ENCODE assay signal across 7 cellular contexts in the genomic region with DNA sequence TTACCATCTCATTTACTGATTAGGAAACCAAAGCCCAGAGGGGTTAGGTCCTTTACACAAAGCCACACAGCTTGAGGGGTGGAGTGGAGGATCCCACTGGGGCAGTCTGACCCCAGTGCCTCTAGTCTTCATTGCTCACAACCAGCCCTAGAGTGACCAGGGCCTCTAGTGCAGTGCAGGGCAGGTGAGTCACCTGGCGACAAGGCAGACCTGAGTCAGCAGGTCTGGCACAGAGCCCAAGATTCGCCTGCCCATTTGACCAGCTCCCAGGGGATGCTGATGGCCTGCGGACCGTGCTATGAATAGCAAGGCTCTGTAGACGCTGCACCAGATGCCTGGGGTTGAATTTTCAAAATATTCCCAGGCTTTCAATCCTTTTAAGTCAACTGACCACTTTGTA. TPM values are rescaled to one million over a fixed set of nuclear protein-coding genes. Genes with fewer than 3 reads are reported as not detected.
DNase-seq lines count a peak whose midpoint lies in the region; ATAC-seq and TF ChIP-seq lines count a peak whose summit lies in the region.
"Had no signal": no experiment of that assay in that cellular context is flagged by ENCODE, and none has a peak within 500 bp of the region (broad histone marks: within the 10 kb centered on the region; RNA-seq: fewer than 3 reads in every experiment).

No MANE protein-coding gene starts in this region.

- H3K79me2 ChIP-seq in osteoblast (ENCODE audit: insufficient read depth, low read length) = no peaks in the 10 kb centered on the region

- no peak overlapping the region for H3K4me3 ChIP-seq in MG63
- no peak overlapping the region for H3K4me3 ChIP-seq in osteoblast (ENCODE audit: insufficient read depth, low read length)

- in situ Hi-C loops in ACHN (cut with HindIII; ENCODE audit: low pct_ligation_motif_present, low pct_unique_long_range_greater_than_20kb, low sequenced_read_pairs) = no loop called here

- H3K9me3 ChIP-seq in MG63 = no peaks in the 10 kb centered on the region
- no peaks in the 10 kb centered on the region for H3K9me3 ChIP-seq in osteoblast (ENCODE audit: low read depth, low read length)

- H3K4me2 ChIP-seq in osteoblast (ENCODE audit: insufficient read depth, low read length) = no peak overlapping the region

- no peaks in the 10 kb centered on the region for H3K4me1 ChIP-seq in osteoblast (ENCODE audit: insufficient read depth, low read length)

- H3K27me3 ChIP-seq in MG63 (no peaks in the 10 kb centered on the region; the same call in 1 of the 2 replicates), osteoblast (ENCODE audit: insufficient read depth, low read length) (no peaks in the 10 kb centered on the region)

- H3K36me3 ChIP-seq in MG63 (no peaks in the 10 kb centered on the region), osteoblast (ENCODE audit: insufficient read depth, low read length) (no peaks in the 10 kb centered on the region)

- H3K27ac ChIP-seq in osteoblast (ENCODE audit: low read depth, low read length) = no peak overlapping the region

- TF ChIP-seq CTCF in osteoblast (IDR thresholded peaks at IDR 0.05; ENCODE audit: extremely low read depth, low read depth, low read length) = no peak

- H4K20me1 ChIP-seq in osteoblast (ENCODE audit: insufficient read depth, low read length) = no peaks in the 10 kb centered on the region

- peak; percentile 85 for ATAC-seq in esophagus mucosa
- ATAC-seq in GM18873 (IDR thresholded peaks at IDR 0.05; ENCODE audit: low FRiP score, unreplicated experiment) = no peak

- no peak overlapping the region for H2AFZ ChIP-seq in osteoblast (ENCODE audit: low read length)

- DNase-seq in ACHN = peak; percentile 62
- DNase-seq in MG63 = peak; percentile 27
- no peak for DNase-seq in DMS153 treated with DMSO at 0.1 percent for 48 hours (lab: John Stamatoyannopoulos, UW; ENCODE audit: unreplicated experiment)
- DNase-seq in osteoblast (ENCODE audit: insufficient read length, low spot score, missing footprints) = no peak
- DNase-seq: stimulated activated CD4-positive, alpha-beta T cell treated with anti-CD3 and anti-CD28 coated beads, Interleukin-12 subunit alpha, Interleukin-12 subunit beta, amount 100 ng/mL, for 4 hours had no signal

RNA-seq across cellular contexts. Expression of a gene that starts 29.9 kb away (rescaled TPM):
- not detected in 2 replicates for total RNA-seq in MG63 (2014; rRNA removed; shearing (Covaris generic); ENCODE audit: low replicate concordance)
- total RNA-seq in esophagus mucosa (1.3 TPM), osteoblast (under 0.01 and 0.29 TPM in 2 replicates)

RNA-seq across cellular contexts. Expression of a gene that starts 48.0 kb away (rescaled TPM):
- 2.5 and 4.1 TPM in 2 replicates for total RNA-seq in MG63 (2014; rRNA removed; shearing (Covaris generic); ENCODE audit: low replicate concordance)
- total RNA-seq in esophagus mucosa (11.0 TPM), osteoblast (5.8 and 5.9 TPM in 2 replicates)

RNA-seq across cellular contexts. Expression of a gene that starts 48.0 kb away (rescaled TPM):
- total RNA-seq in MG63 (2014; rRNA removed; shearing (Covaris generic); ENCODE audit: low replicate concordance) = 8.8 and 11.4 TPM in 2 replicates
- total RNA-seq in esophagus mucosa = 8.6 TPM
- total RNA-seq in osteoblast = 8.0 and 8.8 TPM in 2 replicates

RNA-seq across cellular contexts. Expression of a gene that starts 54.7 kb away (rescaled TPM):
- 0.16 and 1.2 TPM in 2 replicates for total RNA-seq in MG63 (2014; rRNA removed; shearing (Covaris generic); ENCODE audit: low replicate concordance)
- total RNA-seq in esophagus mucosa = 0.60 TPM
- total RNA-seq in osteoblast = 0.59 and 1.4 TPM in 2 replicates

Comparison
In these comparisons a context has a peak if more than half of its experiments do, and no peak if none do; other contexts are left out.
1. DNase-seq: peak in ACHN (single experiment) and MG63 (single experiment); none in DMS153 treated with DMSO at 0.1 percent for 48 hours (single experiment) and osteoblast (single experiment).